In genomic region chr9:106310782-106311181, GRCh38 we compare ENCODE assay signal across 1 cellular context.
TF ChIP-seq lines count a peak whose summit lies in the region.

No MANE protein-coding gene starts in this region.

TF ChIP-seq in H1, 55 proteins besides CTCF, POLR2A, EP300 and RAD21 (continued from another document):
- TF ChIP-seq CHD7 (IDR thresholded peaks at IDR 0.05; ENCODE audit: insufficient replicate concordance, low read length) (no peak), CEBPB (IDR thresholded peaks at IDR 0.05; ENCODE audit: low read depth, low read length) (no peak), PHF8 (conservative IDR thresholded peaks at IDR 0.05; ENCODE audit: low read depth, low read length) (no peak), SP1 (IDR thresholded peaks at IDR 0.05; ENCODE audit: low read depth, low read length) (no peak)
